Comparison of ENCODE assay signal across 19 cellular contexts in the genomic region with DNA sequence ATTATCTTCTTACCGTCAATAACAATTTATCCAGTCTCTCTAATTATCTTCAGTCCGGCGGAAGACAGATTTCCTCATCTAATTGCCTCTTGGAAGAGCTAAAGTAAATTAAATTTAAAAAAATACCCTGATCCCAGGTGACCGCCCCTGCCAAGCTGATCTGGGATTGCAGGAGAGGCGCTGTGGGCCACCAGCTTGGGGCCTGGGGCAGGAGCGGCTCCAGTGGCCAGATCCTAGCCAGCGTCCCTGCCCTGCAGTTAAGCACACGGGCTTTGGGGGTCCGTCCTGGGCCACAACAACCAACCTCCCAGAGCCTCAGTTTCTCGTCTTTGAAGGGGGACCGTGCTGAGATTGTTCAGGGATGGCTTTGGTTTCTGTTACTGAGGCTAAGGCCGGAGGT.
"Had no signal": no experiment of that assay in that cellular context is flagged by ENCODE, and none has a peak within 500 bp of the region (broad histone marks: within the 10 kb centered on the region; RNA-seq: fewer than 3 reads in every experiment).

No MANE protein-coding gene starts in this region.

- H3K27me3 ChIP-seq: transverse colon, uterus had no signal

- H3K4me3 ChIP-seq: breast epithelium, esophagus squamous epithelium, skin epidermis, transverse colon, uterus had no signal

- H3K9me3 ChIP-seq: breast epithelium, esophagus squamous epithelium, transverse colon, uterus had no signal

- H3K4me3 Mint-ChIP-seq: activated B cell treated with CpG ODN at 0.5 μM for 24 hours; activated CD8-positive, alpha-beta T cell treated with anti-CD3 and anti-CD28 coated beads for 36 hours; dendritic cell treated with granulocyte-macrophage colony-stimulating factor and Interleukin-4, amounts not matched to agents 40 ng/mL and 50 ng/mL, for 4 days; nephron; stimulated activated naive CD8-positive, alpha-beta T cell treated with anti-CD3 and anti-CD28 coated beads, Interleukin-15, Interleukin-2, amounts not matched to agents 100 ng/mL and 50 ng/mL, for 24 hours; T-helper 2 cell treated with Interferon-gamma antibody and Interleukin-4, amounts not matched to agents 5 μg/mL and 100 μg/mL, for 36 hours had no signal

- FAIRE-seq: TTC549 had no signal

- H3K36me3 ChIP-seq: breast epithelium, esophagus squamous epithelium, transverse colon, uterus had no signal

- ATAC-seq: activated CD8-positive, alpha-beta T cell treated with anti-CD3 and anti-CD28 coated beads for 36 hours had no signal

- H3K4me1 ChIP-seq: breast epithelium, uterus had no signal

- H3K27ac Mint-ChIP-seq: activated B cell treated with CpG ODN at 0.5 μM for 24 hours; activated CD8-positive, alpha-beta T cell treated with anti-CD3 and anti-CD28 coated beads for 36 hours; dendritic cell treated with granulocyte-macrophage colony-stimulating factor and Interleukin-4, amounts not matched to agents 40 ng/mL and 50 ng/mL, for 4 days; stimulated activated naive CD8-positive, alpha-beta T cell treated with anti-CD3 and anti-CD28 coated beads, Interleukin-15, Interleukin-2, amounts not matched to agents 100 ng/mL and 50 ng/mL, for 24 hours; T-helper 2 cell treated with Interferon-gamma antibody and Interleukin-4, amounts not matched to agents 5 μg/mL and 100 μg/mL, for 36 hours had no signal

- H3K27ac ChIP-seq: breast epithelium, esophagus squamous epithelium, skin epidermis, transverse colon, uterus had no signal

- H3K9me3 Mint-ChIP-seq: nephron had no signal

- DNase-seq: activated B cell treated with CpG ODN at 0.5 μM for 24 hours; activated CD4-positive, alpha-beta T cell treated with anti-CD3 and anti-CD28 coated beads for 4 hours; activated CD8-positive, alpha-beta T cell treated with anti-CD3 and anti-CD28 coated beads for 36 hours; activated naive CD4-positive, alpha-beta T cell treated with anti-CD3 and anti-CD28 coated beads, Interleukin-2, amount 50 U/mL, for 16 hours; activated T-cell treated with anti-CD3 and anti-CD28 coated beads, Interleukin-2, amount 50 U/mL, for 1 hour; effector CD8-positive, alpha-beta T cell; esophagus squamous epithelium; occipital lobe; stimulated activated CD4-positive, alpha-beta T cell treated with anti-CD3 and anti-CD28 coated beads, Interleukin-15, amount 100 ng/mL, for 24 hours; stimulated activated CD4-positive, alpha-beta T cell treated with anti-CD3 and anti-CD28 coated beads, Interleukin-2, amount 100 ng/mL, for 48 hours; uterus had no signal
